In the genomic region with DNA sequence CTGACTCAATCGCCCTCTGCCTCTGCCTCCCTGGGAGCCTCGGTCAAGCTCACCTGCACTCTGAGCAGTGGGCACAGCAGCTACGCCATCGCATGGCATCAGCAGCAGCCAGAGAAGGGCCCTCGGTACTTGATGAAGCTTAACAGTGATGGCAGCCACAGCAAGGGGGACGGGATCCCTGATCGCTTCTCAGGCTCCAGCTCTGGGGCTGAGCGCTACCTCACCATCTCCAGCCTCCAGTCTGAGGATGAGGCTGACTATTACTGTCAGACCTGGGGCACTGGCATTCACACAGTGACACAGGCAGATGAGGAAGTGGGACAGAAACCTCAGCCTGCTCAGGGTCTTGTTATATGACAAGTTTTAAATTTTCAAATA, we compare ENCODE assay signal across 3 cellular contexts.
A peak's percentile ranks its signal among the peaks of the same experiment; 100 is the strongest.
TF ChIP-seq lines count a peak whose summit lies in the region.

No MANE protein-coding gene starts in this region.

TF ChIP-seq in HepG2, 621 proteins besides CTCF, POLR2A, EP300 and RAD21:
- TF ChIP-seq ZNF20 (CRISPR knock-in tag; IDR thresholded peaks at IDR 0.05) = no peak
- TF ChIP-seq ZNF629 (CRISPR knock-in tag; conservative IDR thresholded peaks at IDR 0.05) = peak; percentile 41; the same call in 1 of the 2 replicates

TF ChIP-seq in IMR-90, 13 proteins besides CTCF, POLR2A, EP300 and RAD21:
- TF ChIP-seq, protein P1, sequence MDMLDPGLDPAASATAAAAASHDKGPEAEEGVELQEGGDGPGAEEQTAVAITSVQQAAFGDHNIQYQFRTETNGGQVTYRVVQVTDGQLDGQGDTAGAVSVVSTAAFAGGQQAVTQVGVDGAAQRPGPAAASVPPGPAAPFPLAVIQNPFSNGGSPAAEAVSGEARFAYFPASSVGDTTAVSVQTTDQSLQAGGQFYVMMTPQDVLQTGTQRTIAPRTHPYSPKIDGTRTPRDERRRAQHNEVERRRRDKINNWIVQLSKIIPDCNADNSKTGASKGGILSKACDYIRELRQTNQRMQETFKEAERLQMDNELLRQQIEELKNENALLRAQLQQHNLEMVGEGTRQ (IDR thresholded peaks at IDR 0.05; ENCODE audit: low read depth, low read length) = no peak
- TF ChIP-seq CHD1 (IDR thresholded peaks at IDR 0.05; ENCODE audit: low read depth, low read length) (no peak), MXI1 (IDR thresholded peaks at IDR 0.05; ENCODE audit: borderline replicate concordance, low read depth, low read length) (no peak), NFE2L2 (IDR thresholded peaks at IDR 0.05; ENCODE audit: low read depth, low read length) (no peak), SMC3 (IDR thresholded peaks at IDR 0.05; ENCODE audit: low read depth, low read length) (no peak)
- TF ChIP-seq, protein P2, sequence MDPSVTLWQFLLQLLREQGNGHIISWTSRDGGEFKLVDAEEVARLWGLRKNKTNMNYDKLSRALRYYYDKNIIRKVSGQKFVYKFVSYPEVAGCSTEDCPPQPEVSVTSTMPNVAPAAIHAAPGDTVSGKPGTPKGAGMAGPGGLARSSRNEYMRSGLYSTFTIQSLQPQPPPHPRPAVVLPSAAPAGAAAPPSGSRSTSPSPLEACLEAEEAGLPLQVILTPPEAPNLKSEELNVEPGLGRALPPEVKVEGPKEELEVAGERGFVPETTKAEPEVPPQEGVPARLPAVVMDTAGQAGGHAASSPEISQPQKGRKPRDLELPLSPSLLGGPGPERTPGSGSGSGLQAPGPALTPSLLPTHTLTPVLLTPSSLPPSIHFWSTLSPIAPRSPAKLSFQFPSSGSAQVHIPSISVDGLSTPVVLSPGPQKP (IDR thresholded peaks at IDR 0.05; ENCODE audit: borderline replicate concordance, low read depth, low read length) = no peak

TF ChIP-seq in K562, 482 proteins besides CTCF, POLR2A, EP300 and RAD21:
- TF ChIP-seq, protein P3, sequence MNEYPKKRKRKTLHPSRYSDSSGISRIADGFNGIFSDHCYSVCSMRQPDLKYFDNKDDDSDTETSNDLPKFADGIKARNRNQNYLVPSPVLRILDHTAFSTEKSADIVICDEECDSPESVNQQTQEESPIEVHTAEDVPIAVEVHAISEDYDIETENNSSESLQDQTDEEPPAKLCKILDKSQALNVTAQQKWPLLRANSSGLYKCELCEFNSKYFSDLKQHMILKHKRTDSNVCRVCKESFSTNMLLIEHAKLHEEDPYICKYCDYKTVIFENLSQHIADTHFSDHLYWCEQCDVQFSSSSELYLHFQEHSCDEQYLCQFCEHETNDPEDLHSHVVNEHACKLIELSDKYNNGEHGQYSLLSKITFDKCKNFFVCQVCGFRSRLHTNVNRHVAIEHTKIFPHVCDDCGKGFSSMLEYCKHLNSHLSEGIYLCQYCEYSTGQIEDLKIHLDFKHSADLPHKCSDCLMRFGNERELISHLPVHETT (CRISPR knock-in tag; conservative IDR thresholded peaks at IDR 0.05 in 1 of 2, IDR thresholded peaks at IDR 0.05 in 1 of 2) = peak in 1 of 2 experiments; percentile 95; a peak in 2 of 4 replicates
- TF ChIP-seq, protein P1 (CRISPR knock-in tag; IDR thresholded peaks at IDR 0.05) = 0 out of 2 replicates have a peak, but pooled peaks have one; percentile 30
- TF ChIP-seq FOXA3 (CRISPR knock-in tag; conservative IDR thresholded peaks at IDR 0.05 in 1 of 2, IDR thresholded peaks at IDR 0.05 in 1 of 2) (0 out of 4 replicates have a peak, but pooled peaks of 1 of the 2 experiments have one; percentile 2), STAG1 (CRISPR knock-in tag; IDR thresholded peaks at IDR 0.05; ENCODE audit: borderline replicate concordance) (0 out of 2 replicates have a peak, but pooled peaks have one; percentile 32), LEF1 (IDR thresholded peaks at IDR 0.05) (no peak), ZNF445 (CRISPR knock-in tag; IDR thresholded peaks at IDR 0.05; ENCODE audit: low read depth) (no peak), FOSL1 (tag; conservative IDR thresholded peaks at IDR 0.05) (no peak), ZNF184 (CRISPR knock-in tag; IDR thresholded peaks at IDR 0.05) (peak; percentile 78; the same call in 1 of the 2 replicates)
- TF ChIP-seq, protein P4, sequence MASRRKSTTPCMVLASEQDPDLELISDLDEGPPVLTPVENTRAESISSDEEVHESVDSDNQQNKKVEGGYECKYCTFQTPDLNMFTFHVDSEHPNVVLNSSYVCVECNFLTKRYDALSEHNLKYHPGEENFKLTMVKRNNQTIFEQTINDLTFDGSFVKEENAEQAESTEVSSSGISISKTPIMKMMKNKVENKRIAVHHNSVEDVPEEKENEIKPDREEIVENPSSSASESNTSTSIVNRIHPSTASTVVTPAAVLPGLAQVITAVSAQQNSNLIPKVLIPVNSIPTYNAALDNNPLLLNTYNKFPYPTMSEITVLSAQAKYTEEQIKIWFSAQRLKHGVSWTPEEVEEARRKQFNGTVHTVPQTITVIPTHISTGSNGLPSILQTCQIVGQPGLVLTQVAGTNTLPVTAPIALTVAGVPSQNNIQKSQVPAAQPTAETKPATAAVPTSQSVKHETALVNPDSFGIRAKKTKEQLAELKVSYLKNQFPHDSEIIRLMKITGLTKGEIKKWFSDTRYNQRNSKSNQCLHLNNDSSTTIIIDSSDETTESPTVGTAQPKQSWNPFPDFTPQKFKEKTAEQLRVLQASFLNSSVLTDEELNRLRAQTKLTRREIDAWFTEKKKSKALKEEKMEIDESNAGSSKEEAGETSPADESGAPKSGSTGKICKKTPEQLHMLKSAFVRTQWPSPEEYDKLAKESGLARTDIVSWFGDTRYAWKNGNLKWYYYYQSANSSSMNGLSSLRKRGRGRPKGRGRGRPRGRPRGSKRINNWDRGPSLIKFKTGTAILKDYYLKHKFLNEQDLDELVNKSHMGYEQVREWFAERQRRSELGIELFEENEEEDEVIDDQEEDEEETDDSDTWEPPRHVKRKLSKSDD (conservative IDR thresholded peaks at IDR 0.05; ENCODE audit: low read length) = no peak
- TF ChIP-seq, protein P5, sequence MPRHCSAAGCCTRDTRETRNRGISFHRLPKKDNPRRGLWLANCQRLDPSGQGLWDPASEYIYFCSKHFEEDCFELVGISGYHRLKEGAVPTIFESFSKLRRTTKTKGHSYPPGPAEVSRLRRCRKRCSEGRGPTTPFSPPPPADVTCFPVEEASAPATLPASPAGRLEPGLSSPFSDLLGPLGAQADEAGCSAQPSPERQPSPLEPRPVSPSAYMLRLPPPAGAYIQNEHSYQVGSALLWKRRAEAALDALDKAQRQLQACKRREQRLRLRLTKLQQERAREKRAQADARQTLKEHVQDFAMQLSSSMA (CRISPR knock-in tag; IDR thresholded peaks at IDR 0.05) = peak; percentile 86; the same call in 1 of the 2 replicates
TF ChIP-seq in K562: peak in this region for 6.
